17 cellular contexts compared by ENCODE assay signal in genomic region chr1:175679931-175680652, GRCh38.
DNase-seq lines count a peak whose midpoint lies in the region; ATAC-seq and TF ChIP-seq lines count a peak whose summit lies in the region.
"Had no signal": no experiment of that assay in that cellular context is flagged by ENCODE, and none has a peak within 500 bp of the region (broad histone marks: within the 10 kb centered on the region; RNA-seq: fewer than 3 reads in every experiment).

No MANE protein-coding gene starts in this region.

- intact Hi-C loops in posterior cingulate gyrus (cut with DNase I) = no loop called here

- TF ChIP-seq POLR2A in GM18505 (IDR thresholded peaks at IDR 0.05; ENCODE audit: borderline replicate concordance, extremely low read depth, insufficient read depth, insufficient read length) = no peak

- TF ChIP-seq CTCF in chondrocyte (IDR thresholded peaks at IDR 0.05) = no peak

- H3K9me3 Mint-ChIP-seq in chondrocyte (ENCODE audit: low read depth) = no peaks in the 10 kb centered on the region
- H3K9me3 Mint-ChIP-seq: stimulated activated naive CD8-positive, alpha-beta T cell treated with anti-CD3 and anti-CD28 coated beads, Interleukin-15, amount 100 ng/mL, for 72 hours; T-cell had no signal

- H3K27me3 Mint-ChIP-seq in chondrocyte (ENCODE audit: low read depth) = peaks cover 15% of the 10 kb centered on the region

- H3K4me3 Mint-ChIP-seq in chondrocyte (ENCODE audit: unreplicated experiment) = no peak overlapping the region
- H3K4me3 Mint-ChIP-seq: stimulated activated naive CD8-positive, alpha-beta T cell treated with anti-CD3 and anti-CD28 coated beads, Interleukin-15, amount 100 ng/mL, for 72 hours; T-cell had no signal

- H3K4me1 Mint-ChIP-seq in chondrocyte (ENCODE audit: low read depth) = no peaks in the 10 kb centered on the region
- H3K4me1 Mint-ChIP-seq: stimulated activated naive CD8-positive, alpha-beta T cell treated with anti-CD3 and anti-CD28 coated beads, Interleukin-15, amount 100 ng/mL, for 72 hours; T-cell had no signal

- no peak overlapping the region for H3K27ac Mint-ChIP-seq in chondrocyte (ENCODE audit: unreplicated experiment)
- H3K27ac Mint-ChIP-seq: stimulated activated naive CD8-positive, alpha-beta T cell treated with anti-CD3 and anti-CD28 coated beads, Interleukin-15, amount 100 ng/mL, for 72 hours; T-cell had no signal

- DNase-seq in MV-4-11 (lab: John Stamatoyannopoulos, UW) (peak; percentile 57), cerebellum (ENCODE audit: low spot score) (peak; percentile 11), posterior cingulate gyrus (peak in 7 of 10 donors; percentile 28 to 92 (median 58)), DMS 273 treated with DMSO at 0.1 percent for 48 hours (lab: John Stamatoyannopoulos, UW) (no peak), HK-2 (ENCODE audit: unreplicated experiment) (no peak), chondrocyte (ENCODE audit: low spot score) (no peak)
- DNase-seq: activated naive CD4-positive, alpha-beta T cell treated with Interleukin-2 at 50 U/mL for 16 hours; activated T-cell treated with anti-CD3 and anti-CD28 coated beads for 4 hours; aorta; GM23248; NCI-H1694 treated with DMSO at 0.1 percent for 48 hours; NCI-H345; Right ventricle myocardium superior; sigmoid colon; stimulated activated naive CD8-positive, alpha-beta T cell treated with anti-CD3 and anti-CD28 coated beads, Interleukin-15, amount 100 ng/mL, for 72 hours; T-cell had no signal

- peak; percentile 67 for ATAC-seq in GM18505 (IDR thresholded peaks at IDR 0.05; ENCODE audit: unreplicated experiment)
- ATAC-seq: stimulated activated naive CD8-positive, alpha-beta T cell treated with anti-CD3 and anti-CD28 coated beads, Interleukin-15, amount 100 ng/mL, for 72 hours; T-cell had no signal

- no peaks in the 10 kb centered on the region for H3K36me3 Mint-ChIP-seq in chondrocyte (ENCODE audit: low read depth)
- H3K36me3 Mint-ChIP-seq: T-cell had no signal

Comparison
In these comparisons a context has a peak if more than half of its experiments do, and no peak if none do; other contexts are left out.
1. DNase-seq: peak in MV-4-11 (single experiment), cerebellum (single experiment) and posterior cingulate gyrus (7 of 10); none in DMS 273 treated with DMSO at 0.1 percent for 48 hours (single experiment), HK-2 (single experiment) and chondrocyte (single experiment).